ENCODE assay signal across 8 cellular contexts in the genomic region with DNA sequence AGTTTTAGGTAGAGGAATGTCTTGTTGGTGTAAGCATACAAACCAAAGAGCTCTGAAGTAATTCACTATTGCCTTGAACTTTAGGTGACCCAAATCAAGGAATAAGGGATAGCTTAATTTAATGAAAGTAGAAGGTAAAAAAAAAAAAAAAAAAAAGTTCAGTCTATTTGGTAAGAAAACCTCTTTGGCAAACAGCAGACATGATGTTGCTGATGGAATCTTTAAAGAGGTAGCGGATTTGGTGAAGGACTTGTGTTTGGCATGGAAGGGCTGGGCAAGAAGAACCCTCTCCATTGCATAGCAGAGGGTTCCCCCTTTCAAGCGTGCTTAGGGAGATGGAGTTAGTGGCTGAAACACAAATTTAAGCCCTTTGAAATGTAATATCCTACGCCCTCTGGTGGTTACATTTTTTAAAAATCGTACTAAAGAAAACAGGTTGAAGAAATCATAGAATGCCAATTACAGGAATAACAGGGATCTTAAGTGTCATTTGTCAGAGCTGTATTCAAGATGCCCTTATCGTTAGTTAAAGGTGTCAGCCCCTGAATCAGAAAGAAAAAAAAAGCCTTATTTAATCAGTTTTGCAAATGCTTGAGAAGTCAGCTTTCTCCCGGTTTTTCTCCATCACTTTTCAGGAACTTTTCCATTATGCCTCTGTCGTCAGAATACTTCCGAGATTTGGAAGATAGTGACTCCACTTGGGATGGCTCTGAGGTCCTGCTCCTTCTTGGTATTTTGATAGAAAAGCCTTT.
DNase-seq lines count a peak whose midpoint lies in the region; ATAC-seq and TF ChIP-seq lines count a peak whose summit lies in the region.

No MANE protein-coding gene starts in this region.

- H3K27ac ChIP-seq in transverse colon = no peak overlapping the region

- H3K36me3 ChIP-seq in BJ (ENCODE audit: control insufficient read depth, insufficient read depth, low read length) (no peaks in the 10 kb centered on the region), kidney epithelial cell (ENCODE audit: control insufficient read depth, insufficient read depth, low read length) (no peaks in the 10 kb centered on the region), transverse colon (no peaks in the 10 kb centered on the region)

- no peak for TF ChIP-seq POLR2A in transverse colon (IDR thresholded peaks at IDR 0.05)

- no peak for DNase-seq in BJ (ENCODE audit: low read depth)
- DNase-seq in HEK293T (ENCODE audit: extremely low spot score) = peak; percentile 40
- DNase-seq in NCI-H748 (lab: John Stamatoyannopoulos, UW; ENCODE audit: unreplicated experiment) = peak; percentile 79
- peak; percentile 59 to 69 for DNase-seq in T47D (ENCODE audit: low read depth in 1 of 2, low spot score in 1 of 2)
- no peak for DNase-seq in kidney epithelial cell (ENCODE audit: low read depth)
- DNase-seq in transverse colon = no peak

- H3K9me3 ChIP-seq in transverse colon = no peaks in the 10 kb centered on the region

- ATAC-seq in HG02852 (IDR thresholded peaks at IDR 0.05; ENCODE audit: unreplicated experiment) (no peak), GM18511 (IDR thresholded peaks at IDR 0.05; ENCODE audit: unreplicated experiment) (no peak)

- TF ChIP-seq CTCF in BJ (IDR thresholded peaks at IDR 0.05; ENCODE audit: insufficient read depth, low read depth, low read length) (peak; percentile 40), kidney epithelial cell (IDR thresholded peaks at IDR 0.05; ENCODE audit: insufficient read depth, low read length, poor library complexity, severe bottlenecking) (peak; percentile 41), transverse colon (IDR thresholded peaks at IDR 0.05) (peak; percentile 50 to 66 (median 54))

- no peaks in the 10 kb centered on the region for H3K27me3 ChIP-seq in BJ (ENCODE audit: control insufficient read depth, insufficient read depth, low read length)
- no peaks in the 10 kb centered on the region for H3K27me3 ChIP-seq in kidney epithelial cell (ENCODE audit: control insufficient read depth, insufficient read depth, low read length)
- no peaks in the 10 kb centered on the region for H3K27me3 ChIP-seq in transverse colon

- H3K4me1 ChIP-seq in transverse colon = no peaks in the 10 kb centered on the region

- POLR2A ChIA-PET in BJ (lab: Charles Lee) = interaction anchor here (0.6 kb wide), 1 partner anchor 343 kb away, joined by 3 read pairs; no protein-coding TSS in a partner anchor
- POLR2A ChIA-PET in HEK293T (lab: Yijun Ruan, JAX) = no interaction called here

- WGBS in transverse colon (ENCODE audit: low coverage in 1 of 2), 2 donors = 28 to 29% methylated on average over 7 to 8 of the region's 8 CpGs

- in situ Hi-C loops in T47D (cut with HindIII; ENCODE audit: low pct_unique_long_range_greater_than_20kb, low sequenced_read_pairs) = no loop called here
- in situ Hi-C loops in transverse colon (cut with MboI; ENCODE audit: low pct_ligation_motif_present in 1 of 4, low pct_unique_long_range_greater_than_20kb in 1 of 4, low sequenced_read_pairs in 3 of 4) = loop anchor here (10.0 to 25.0 kb wide), 3 partner anchors 378 to 990 kb away; a partner anchor contains a TSS

- intact Hi-C loops in transverse colon (cut with DNase I; ENCODE audit: low total_unique reads) = no loop called here

- H3K4me3 ChIP-seq in BJ (ENCODE audit: low read depth, low read length) (no peak overlapping the region), kidney epithelial cell (ENCODE audit: low read depth, low read length) (no peak overlapping the region), transverse colon (no peak overlapping the region)

- CTCF ChIA-PET in BJ (lab: Yijun Ruan, JAX) (interaction anchor here (0.6 to 5.8 kb wide), 21 partner anchors 8 to 1153 kb away, joined by 3 to 58 read pairs (median 4); no protein-coding TSS in a partner anchor), HEK293T (lab: Yijun Ruan, JAX) (interaction anchor here (0.5 to 2.2 kb wide), 8 partner anchors 8 to 984 kb away, joined by 3 to 9 read pairs (median 3); no protein-coding TSS in a partner anchor)

- no peak for TF ChIP-seq EP300 in transverse colon (IDR thresholded peaks at IDR 0.05; ENCODE audit: low read depth)

TF ChIP-seq in HEK293T, 16 proteins besides CTCF, POLR2A, EP300 and RAD21:
- TF ChIP-seq SP1 (IDR thresholded peaks at IDR 0.05) (no peak), CTBP1 (IDR thresholded peaks at IDR 0.05; ENCODE audit: borderline replicate concordance) (no peak), FOXK2 (IDR thresholded peaks at IDR 0.05) (no peak), ELF4 (IDR thresholded peaks at IDR 0.05) (no peak), TARDBP (IDR thresholded peaks at IDR 0.05) (no peak), NFRKB (IDR thresholded peaks at IDR 0.05) (no peak), ZNF384 (IDR thresholded peaks at IDR 0.05) (peak; percentile 53; the same call in 1 of the 2 replicates)
- TF ChIP-seq, protein P1, sequence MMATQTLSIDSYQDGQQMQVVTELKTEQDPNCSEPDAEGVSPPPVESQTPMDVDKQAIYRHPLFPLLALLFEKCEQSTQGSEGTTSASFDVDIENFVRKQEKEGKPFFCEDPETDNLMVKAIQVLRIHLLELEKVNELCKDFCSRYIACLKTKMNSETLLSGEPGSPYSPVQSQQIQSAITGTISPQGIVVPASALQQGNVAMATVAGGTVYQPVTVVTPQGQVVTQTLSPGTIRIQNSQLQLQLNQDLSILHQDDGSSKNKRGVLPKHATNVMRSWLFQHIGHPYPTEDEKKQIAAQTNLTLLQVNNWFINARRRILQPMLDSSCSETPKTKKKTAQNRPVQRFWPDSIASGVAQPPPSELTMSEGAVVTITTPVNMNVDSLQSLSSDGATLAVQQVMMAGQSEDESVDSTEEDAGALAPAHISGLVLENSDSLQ (IDR thresholded peaks at IDR 0.05) = no peak

Comparison
In these comparisons a context has a peak if more than half of its experiments do, and no peak if none do; other contexts are left out.
1. DNase-seq: peak in HEK293T (single experiment), NCI-H748 (single experiment) and T47D (2 of 2); none in BJ (single experiment), kidney epithelial cell (single experiment) and transverse colon (single experiment).
2. Peak in every context shown above with its lines, with median percentiles within 50 percentile points of each other: CTCF ChIP-seq.